24 cellular contexts compared by ENCODE assay signal in genomic region chr3:191030491-191030890, GRCh38.
"Had no signal": no experiment of that assay in that cellular context is flagged by ENCODE, and none has a peak within 500 bp of the region (broad histone marks: within the 10 kb centered on the region; RNA-seq: fewer than 3 reads in every experiment).

No MANE protein-coding gene starts in this region.

- H3K27me3 Mint-ChIP-seq: central memory CD8-positive, alpha-beta T cell had no signal

- H3K9me3 ChIP-seq: esophagus muscularis mucosa, gastroesophageal sphincter, neutrophil, right atrium auricular region, sigmoid colon, tibial artery, upper lobe of left lung, uterus had no signal

- H3K4me3 ChIP-seq: esophagus muscularis mucosa, gastroesophageal sphincter, lung, right atrium auricular region, sigmoid colon, smooth muscle cell, tibial artery, upper lobe of left lung, uterus had no signal

- H3K9me3 Mint-ChIP-seq: naive B cell, nephron had no signal

- H3K4me1 ChIP-seq: gastroesophageal sphincter, right atrium auricular region, sigmoid colon, upper lobe of left lung, uterus had no signal

- H3K27ac Mint-ChIP-seq: immature natural killer cell, naive B cell had no signal

- H3K4me1 Mint-ChIP-seq: central memory CD8-positive, alpha-beta T cell; immature natural killer cell; naive B cell had no signal

- H3K27me3 ChIP-seq: esophagus muscularis mucosa, gastroesophageal sphincter, neutrophil, right atrium auricular region, sigmoid colon, tibial artery, upper lobe of left lung, uterus had no signal

- H3K36me3 ChIP-seq: esophagus muscularis mucosa, gastroesophageal sphincter, neutrophil, right atrium auricular region, sigmoid colon, tibial artery, upper lobe of left lung, uterus had no signal

- DNase-seq: cortex of kidney; effector memory CD4-positive, alpha-beta T cell; foreskin fibroblast; glutamatergic neuron; immature natural killer cell; left cardiac atrium; left ventricle myocardium superior; mesenchymal stem cell; midbrain; naive B cell; sigmoid colon; stimulated activated CD4-positive, alpha-beta T cell treated with anti-CD3 and anti-CD28 coated beads, Interleukin-2, amount 100 ng/mL, for 48 hours; stimulated activated naive CD8-positive, alpha-beta T cell treated with anti-CD3 and anti-CD28 coated beads, Interleukin-15, Interleukin-2, amounts not matched to agents 100 U/mL and 50 U/mL, for 24 hours; tibial artery; upper lobe of left lung; uterus had no signal

- H3K36me3 Mint-ChIP-seq: immature natural killer cell, naive B cell had no signal

- ATAC-seq: gastroesophageal sphincter; left cardiac atrium; left ventricle myocardium superior; stimulated activated naive CD8-positive, alpha-beta T cell treated with anti-CD3 and anti-CD28 coated beads, Interleukin-15, Interleukin-2, amounts not matched to agents 100 U/mL and 50 U/mL, for 24 hours had no signal

- H3K4me3 Mint-ChIP-seq: central memory CD8-positive, alpha-beta T cell; immature natural killer cell; naive B cell; nephron had no signal
